17 cellular contexts compared by ENCODE assay signal in genomic region chr16:54627616-54628015, GRCh38.
"Had no signal": no experiment of that assay in that cellular context is flagged by ENCODE, and none has a peak within 500 bp of the region (broad histone marks: within the 10 kb centered on the region; RNA-seq: fewer than 3 reads in every experiment).

No MANE protein-coding gene starts in this region.

- H3K36me3 Mint-ChIP-seq: activated naive CD4-positive, alpha-beta T cell treated with anti-CD3 and anti-CD28 coated beads, Interleukin-2, amount 50 U/mL, for 24 hours; memory B cell; neural progenitor cell; WTC11 had no signal

- H3K27ac ChIP-seq: ascending aorta, left ventricle myocardium inferior, neural progenitor cell, prostate gland, right atrium auricular region, tibial nerve had no signal

- H3K27me3 ChIP-seq: ascending aorta, neural progenitor cell, right atrium auricular region had no signal

- H3K4me1 ChIP-seq: left ventricle myocardium inferior, prostate gland, right atrium auricular region, tibial nerve had no signal

- H3K4me3 ChIP-seq: ascending aorta, left ventricle myocardium inferior, neural progenitor cell, prostate gland, right atrium auricular region, tibial nerve had no signal

- H3K27me3 Mint-ChIP-seq: memory B cell had no signal

- ATAC-seq: activated CD4-positive, alpha-beta T cell treated with anti-CD3 and anti-CD28 coated beads for 36 hours; naive thymus-derived CD4-positive, alpha-beta T cell; WTC11 had no signal

- H3K9me3 Mint-ChIP-seq: neural progenitor cell; stimulated activated naive CD8-positive, alpha-beta T cell treated with anti-CD3 and anti-CD28 coated beads, Interleukin-15, Interleukin-2, amounts not matched to agents 100 ng/mL and 50 ng/mL, for 24 hours; WTC11 had no signal

- H3K4me3 Mint-ChIP-seq: activated CD4-positive, alpha-beta T cell treated with anti-CD3 and anti-CD28 coated beads for 36 hours; activated naive CD4-positive, alpha-beta T cell treated with anti-CD3 and anti-CD28 coated beads, Interleukin-2, amount 50 U/mL, for 24 hours; memory B cell; naive thymus-derived CD4-positive, alpha-beta T cell; neural progenitor cell; stimulated activated naive CD8-positive, alpha-beta T cell treated with anti-CD3 and anti-CD28 coated beads, Interleukin-15, Interleukin-2, amounts not matched to agents 100 ng/mL and 50 ng/mL, for 24 hours; WTC11 had no signal

- H3K4me1 Mint-ChIP-seq: activated CD4-positive, alpha-beta T cell treated with anti-CD3 and anti-CD28 coated beads for 36 hours; activated naive CD4-positive, alpha-beta T cell treated with anti-CD3 and anti-CD28 coated beads, Interleukin-2, amount 50 U/mL, for 24 hours; memory B cell; naive thymus-derived CD4-positive, alpha-beta T cell; WTC11 had no signal

- H3K27ac Mint-ChIP-seq: activated CD4-positive, alpha-beta T cell treated with anti-CD3 and anti-CD28 coated beads for 36 hours; activated naive CD4-positive, alpha-beta T cell treated with anti-CD3 and anti-CD28 coated beads, Interleukin-2, amount 50 U/mL, for 24 hours; memory B cell; naive thymus-derived CD4-positive, alpha-beta T cell; neural progenitor cell; stimulated activated naive CD8-positive, alpha-beta T cell treated with anti-CD3 and anti-CD28 coated beads, Interleukin-15, Interleukin-2, amounts not matched to agents 100 ng/mL and 50 ng/mL, for 24 hours; WTC11 had no signal

- DNase-seq: activated CD4-positive, alpha-beta T cell treated with anti-CD3 and anti-CD28 coated beads for 36 hours; activated CD4-positive, alpha-beta T cell treated with anti-CD3 and anti-CD28 coated beads, Interleukin-2, amount 50 U/mL, for 48 hours; activated gamma-delta T cell; dermis blood vessel endothelial cell; effector memory CD4-positive, alpha-beta T cell; left ventricle myocardium inferior; naive thymus-derived CD4-positive, alpha-beta T cell; stimulated activated CD4-positive, alpha-beta T cell treated with anti-CD3 and anti-CD28 coated beads, Interleukin-2, amount 100 ng/mL, for 24 hours had no signal

- H3K9me3 ChIP-seq: ascending aorta, left ventricle myocardium inferior, prostate gland, right atrium auricular region, tibial nerve had no signal

- H3K4me2 ChIP-seq: neural progenitor cell had no signal

- H2AFZ ChIP-seq: neural progenitor cell had no signal

- H3K36me3 ChIP-seq: ascending aorta, left ventricle myocardium inferior, neural progenitor cell, prostate gland, right atrium auricular region, tibial nerve had no signal

- H3K9ac ChIP-seq: neural progenitor cell had no signal
